In genomic region chr2:98518106-98518505, GRCh38 we compare ENCODE assay signal across 8 cellular contexts.
DNase-seq lines count a peak whose midpoint lies in the region; ATAC-seq and TF ChIP-seq lines count a peak whose summit lies in the region.

No MANE protein-coding gene starts in this region.

- peak; percentile 72 for DNase-seq in SIG-M5 treated with dmso at 0.1 percent for 504 hours (lab: John Stamatoyannopoulos, UW; ENCODE audit: unreplicated experiment)
- no peak for DNase-seq in SIG-M5 (lab: John Stamatoyannopoulos, UW)
- DNase-seq in UCSD-AML1 (lab: John Stamatoyannopoulos, UW; ENCODE audit: unreplicated experiment): peak; percentile 49
- no peak for DNase-seq in chondrocyte (ENCODE audit: low spot score)
- peak; percentile 52 for DNase-seq in natural killer cell
- DNase-seq in T1000 (lab: John Stamatoyannopoulos, UW): no peak

- H3K4me3 Mint-ChIP-seq in chondrocyte (ENCODE audit: unreplicated experiment) (no peak overlapping the region), natural killer cell (no peak overlapping the region)

- H3K27ac Mint-ChIP-seq in chondrocyte (ENCODE audit: unreplicated experiment) (no peak overlapping the region), natural killer cell (peak overlapping the region; percentile 34 to 83)

- intact Hi-C loops in natural killer cell (cut with micrococcal nuclease): loop anchor here (1.0 kb wide), 1 partner anchor 105 kb away; no protein-coding TSS in a partner anchor

- H3K4me1 Mint-ChIP-seq in chondrocyte (ENCODE audit: low read depth) (peaks cover 13% of the 10 kb centered on the region), natural killer cell (peaks cover 66 to 67% of the 10 kb centered on the region in 2 donors)

- H3K27me3 Mint-ChIP-seq in chondrocyte (ENCODE audit: low read depth): no peaks in the 10 kb centered on the region
- no peaks in the 10 kb centered on the region for H3K27me3 Mint-ChIP-seq in natural killer cell (ENCODE audit: low read depth in 2 of 2)

- H3K9me3 Mint-ChIP-seq in chondrocyte (ENCODE audit: low read depth) (no peaks in the 10 kb centered on the region), natural killer cell (no peaks in the 10 kb centered on the region)

- peak; percentile 36 for TF ChIP-seq CTCF in chondrocyte (IDR thresholded peaks at IDR 0.05)
- TF ChIP-seq CTCF in natural killer cell (IDR thresholded peaks at IDR 0.05): peak; percentile 71

- peak; percentile 74 to 86 (median 81) for ATAC-seq in natural killer cell
- no peak for ATAC-seq in HG02970 (IDR thresholded peaks at IDR 0.05; ENCODE audit: low FRiP score, unreplicated experiment)
- ATAC-seq in GM18502 (IDR thresholded peaks at IDR 0.05; ENCODE audit: poor library complexity, unreplicated experiment): no peak

- peaks cover 3% of the 10 kb centered on the region for H3K36me3 Mint-ChIP-seq in chondrocyte (ENCODE audit: low read depth)
- peaks cover 11% of the 10 kb centered on the region for H3K36me3 Mint-ChIP-seq in natural killer cell

Comparison
In these comparisons a context has a peak if more than half of its experiments do, and no peak if none do; other contexts are left out.
1. DNase-seq: peak in SIG-M5 treated with dmso at 0.1 percent for 504 hours (single experiment), UCSD-AML1 (single experiment) and natural killer cell (single experiment); none in SIG-M5 (single experiment), chondrocyte (single experiment) and T1000 (single experiment).
2. ATAC-seq: peak in natural killer cell (3 of 3); none in HG02970 (single experiment) and GM18502 (single experiment).